In the genomic region with DNA sequence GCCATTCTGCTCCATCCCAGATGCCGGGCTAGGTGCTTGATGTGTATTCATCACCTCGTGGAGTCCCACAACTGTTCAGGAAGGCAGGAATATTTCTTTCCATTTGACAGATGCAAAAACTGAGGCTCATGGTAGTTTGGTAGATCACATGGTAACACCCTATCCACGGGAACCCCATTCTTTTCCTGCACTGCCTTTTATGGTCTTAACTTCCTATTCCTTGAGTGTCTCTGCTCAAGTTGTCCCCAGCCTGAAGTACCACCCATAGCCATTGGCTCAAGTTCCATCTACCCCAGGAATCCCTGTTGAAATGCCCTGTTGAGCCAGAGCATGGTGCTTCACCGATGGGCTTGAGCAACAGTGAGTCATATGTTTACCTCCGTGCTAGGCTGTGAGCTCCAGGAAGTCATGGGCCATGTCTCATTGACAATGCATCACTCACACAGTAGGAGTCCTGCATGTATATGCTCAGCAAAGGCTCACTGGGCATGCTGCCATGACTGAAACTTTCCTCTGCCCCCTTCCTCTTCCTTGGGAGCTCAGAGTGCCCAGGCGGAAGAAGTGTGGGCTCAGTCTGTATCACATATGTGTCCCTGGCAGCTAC, we compare ENCODE assay signal across 9 cellular contexts.
DNase-seq lines count a peak whose midpoint lies in the region; ATAC-seq and TF ChIP-seq lines count a peak whose summit lies in the region.
"Had no signal": no experiment of that assay in that cellular context is flagged by ENCODE, and none has a peak within 500 bp of the region (broad histone marks: within the 10 kb centered on the region; RNA-seq: fewer than 3 reads in every experiment).

No MANE protein-coding gene starts in this region.

- DNase-seq in GM04503 (ENCODE audit: low read depth): peak; percentile 88
- DNase-seq in NCI-H345 treated with DMSO at 0.1 percent for 48 hours (lab: John Stamatoyannopoulos, UW; ENCODE audit: unreplicated experiment): peak; percentile 60
- peak; percentile 99 for DNase-seq in epithelial cell of esophagus (ENCODE audit: low read depth)
- peak; percentile 34 for DNase-seq in retinal pigment epithelial cell (ENCODE audit: low read depth)
- no peak for DNase-seq in cerebellar cortex (ENCODE audit: low spot score)
- DNase-seq: activated T-cell treated with anti-CD3 and anti-CD28 coated beads, Interleukin-2, amount 50 U/mL, for 4 hours; MM.1S had no signal

- no peak for ATAC-seq in HG03442 (IDR thresholded peaks at IDR 0.05; ENCODE audit: unreplicated experiment)
- ATAC-seq in GM18909 (IDR thresholded peaks at IDR 0.05; ENCODE audit: poor library complexity, unreplicated experiment): no peak
- ATAC-seq: activated T-cell treated with anti-CD3 and anti-CD28 coated beads, Interleukin-2, amount 50 U/mL, for 4 hours had no signal

- H3K4me3 ChIP-seq in epithelial cell of esophagus (ENCODE audit: low read length) (no peak overlapping the region), retinal pigment epithelial cell (ENCODE audit: low read length) (no peak overlapping the region)

- TF ChIP-seq CTCF in epithelial cell of esophagus (IDR thresholded peaks at IDR 0.05; ENCODE audit: insufficient read depth, low read depth, low read length, missing control alignments) (no peak), retinal pigment epithelial cell (conservative IDR thresholded peaks at IDR 0.05; ENCODE audit: low read depth, low read length) (no peak)
